Comparison of ENCODE assay signal across 21 cellular contexts in genomic region chr5:54492196-54492595, GRCh38. TPM values are rescaled to one million over a fixed set of nuclear protein-coding genes. Genes with fewer than 3 reads are reported as not detected.
"Had no signal": no experiment of that assay in that cellular context is flagged by ENCODE, and none has a peak within 500 bp of the region (broad histone marks: within the 10 kb centered on the region; RNA-seq: fewer than 3 reads in every experiment).

No MANE protein-coding gene starts in this region.

- H3K27me3 ChIP-seq: tibial nerve, vagina had no signal

- H3K36me3 ChIP-seq: brain microvascular endothelial cell, tibial nerve, vagina had no signal

- H3K4me3 ChIP-seq: skin epidermis, tibial nerve, vagina had no signal

- H3K27ac ChIP-seq: brain microvascular endothelial cell, skin epidermis, tibial nerve, vagina had no signal

- H3K4me1 ChIP-seq: vagina had no signal

- FAIRE-seq: kidney had no signal

- H3K9me3 ChIP-seq: tibial nerve, vagina had no signal

- DNase-seq: activated CD4-positive, alpha-beta T cell treated with anti-CD3 and anti-CD28 coated beads, Interleukin-2, amount 10 ng/mL, durations not matched to agents 7 days and 5 days; activated CD4-positive, CD25-positive, alpha-beta regulatory T cell; activated naive CD4-positive, alpha-beta T cell; activated naive CD8-positive, alpha-beta T cell treated with anti-CD3 and anti-CD28 coated beads, Interleukin-2, amount 10 ng/mL, durations not matched to agents 7 days and 5 days; brain microvascular endothelial cell; cerebellar nuclear complex; endodermal cell; erythroblast; kidney; nephron progenitor cell; occipital lobe; stimulated activated CD4-positive, alpha-beta T cell treated with anti-CD3 and anti-CD28 coated beads, Interleukin-4, amount 100 ng/mL, for 24 hours; stimulated activated naive CD4-positive, alpha-beta T cell treated with Interleukin-2 at 50 U/mL for 16 hours; substantia nigra had no signal

RNA-seq across cellular contexts. Expression of gene HSPB3, which starts 36.7 kb away (rescaled TPM):
- total RNA-seq: activated CD4-positive, alpha-beta T cell treated with anti-CD3 and anti-CD28 coated beads, Interleukin-2, amount 10 ng/mL, durations not matched to agents 7 days and 5 days; activated naive CD8-positive, alpha-beta T cell treated with anti-CD3 and anti-CD28 coated beads, Interleukin-2, amount 10 ng/mL, durations not matched to agents 7 days and 5 days; dermis microvascular lymphatic vessel endothelial cell; endodermal cell; kidney; mesothelial cell of epicardium; T-helper 2 cell treated with Interferon-gamma antibody and Interleukin-4, amounts not matched to agents 100 ng/mL and 5 ng/mL, for 36 hours; vagina had no signal
- polyA plus RNA-seq: liver had no signal
